ENCODE assay signal across 13 cellular contexts in genomic region chr10:24417053-24417452, GRCh38.
"Had no signal": no experiment of that assay in that cellular context is flagged by ENCODE, and none has a peak within 500 bp of the region (broad histone marks: within the 10 kb centered on the region; RNA-seq: fewer than 3 reads in every experiment).

No MANE protein-coding gene starts in this region.

- H3K27ac Mint-ChIP-seq: activated B cell treated with CpG ODN at 0.5 μM for 24 hours; activated CD4-positive, alpha-beta T cell treated with anti-CD3 and anti-CD28 coated beads, Interleukin-2, amount 10 ng/mL, durations not matched to agents 7 days and 5 days; activated naive CD4-positive, alpha-beta T cell treated with anti-CD3 and anti-CD28 coated beads, Interleukin-2, amount 10 ng/mL, durations not matched to agents 7 days and 5 days; activated T-helper 2 cell treated with anti-CD3 and anti-CD28 coated beads, Interferon-gamma antibody, Interleukin-2, Interleukin-4, amounts not matched to agents 10 μg/mL and 5 μg/mL and 100 μg/mL, durations not matched to agents 14 hours and 24 hours and 36 hours; dendritic cell treated with granulocyte-macrophage colony-stimulating factor and Interleukin-4, amounts not matched to agents 40 ng/mL and 50 ng/mL, for 4 days; immature natural killer cell; T-helper 17 cell had no signal

- ATAC-seq: body of pancreas, T-helper 17 cell had no signal

- H3K9me3 ChIP-seq: adrenal gland, body of pancreas had no signal

- H2AFZ ChIP-seq: parathyroid adenoma had no signal

- H3K36me3 Mint-ChIP-seq: activated naive CD4-positive, alpha-beta T cell treated with anti-CD3 and anti-CD28 coated beads, Interleukin-2, amount 10 ng/mL, durations not matched to agents 7 days and 5 days; immature natural killer cell had no signal

- H3K36me3 ChIP-seq: adrenal gland had no signal

- DNase-seq: activated B cell treated with CpG ODN at 0.5 μM for 24 hours; activated CD4-positive, alpha-beta T cell treated with anti-CD3 and anti-CD28 coated beads, Interleukin-2, amount 10 ng/mL, durations not matched to agents 7 days and 5 days; activated CD8-positive, alpha-beta memory T cell treated with anti-CD3 and anti-CD28 coated beads for 24 hours; activated naive CD4-positive, alpha-beta T cell treated with anti-CD3 and anti-CD28 coated beads, Interleukin-2, amount 10 ng/mL, durations not matched to agents 7 days and 5 days; adrenal gland; body of pancreas; cerebellar nuclear complex; immature natural killer cell; T-helper 17 cell had no signal

- H3K4me1 ChIP-seq: adrenal gland had no signal

- H3K27me3 Mint-ChIP-seq: activated B cell treated with CpG ODN at 0.5 μM for 24 hours; activated CD4-positive, alpha-beta T cell treated with anti-CD3 and anti-CD28 coated beads, Interleukin-2, amount 10 ng/mL, durations not matched to agents 7 days and 5 days; activated naive CD4-positive, alpha-beta T cell treated with anti-CD3 and anti-CD28 coated beads, Interleukin-2, amount 10 ng/mL, durations not matched to agents 7 days and 5 days; dendritic cell treated with granulocyte-macrophage colony-stimulating factor and Interleukin-4, amounts not matched to agents 40 ng/mL and 50 ng/mL, for 4 days had no signal

- H3K27ac ChIP-seq: body of pancreas, parathyroid adenoma had no signal

- H3K27me3 ChIP-seq: adrenal gland, body of pancreas had no signal

- H3K9ac ChIP-seq: parathyroid adenoma had no signal

- H3K4me1 Mint-ChIP-seq: activated B cell treated with CpG ODN at 0.5 μM for 24 hours; activated CD4-positive, alpha-beta T cell treated with anti-CD3 and anti-CD28 coated beads, Interleukin-2, amount 10 ng/mL, durations not matched to agents 7 days and 5 days; activated naive CD4-positive, alpha-beta T cell treated with anti-CD3 and anti-CD28 coated beads, Interleukin-2, amount 10 ng/mL, durations not matched to agents 7 days and 5 days; immature natural killer cell; T-helper 17 cell had no signal

- H3K4me3 Mint-ChIP-seq: activated B cell treated with CpG ODN at 0.5 μM for 24 hours; activated CD4-positive, alpha-beta T cell treated with anti-CD3 and anti-CD28 coated beads, Interleukin-2, amount 10 ng/mL, durations not matched to agents 7 days and 5 days; activated naive CD4-positive, alpha-beta T cell treated with anti-CD3 and anti-CD28 coated beads, Interleukin-2, amount 10 ng/mL, durations not matched to agents 7 days and 5 days; dendritic cell treated with granulocyte-macrophage colony-stimulating factor and Interleukin-4, amounts not matched to agents 40 ng/mL and 50 ng/mL, for 4 days; immature natural killer cell; T-helper 17 cell had no signal

- H3K9me3 Mint-ChIP-seq: activated CD4-positive, alpha-beta T cell treated with anti-CD3 and anti-CD28 coated beads, Interleukin-2, amount 10 ng/mL, durations not matched to agents 7 days and 5 days; activated naive CD4-positive, alpha-beta T cell treated with anti-CD3 and anti-CD28 coated beads, Interleukin-2, amount 10 ng/mL, durations not matched to agents 7 days and 5 days; activated T-helper 2 cell treated with anti-CD3 and anti-CD28 coated beads, Interferon-gamma antibody, Interleukin-2, Interleukin-4, amounts not matched to agents 10 μg/mL and 5 μg/mL and 100 μg/mL, durations not matched to agents 14 hours and 24 hours and 36 hours; dendritic cell treated with granulocyte-macrophage colony-stimulating factor and Interleukin-4, amounts not matched to agents 40 ng/mL and 50 ng/mL, for 4 days; immature natural killer cell had no signal

- H3K4me3 ChIP-seq: adrenal gland, body of pancreas, skin epidermis had no signal
